In genomic region chr15:44726568-44727461, GRCh38 we compare ENCODE assay signal across 1 cellular context.
TF ChIP-seq lines count a peak whose summit lies in the region.

No MANE protein-coding gene starts in this region.

TF ChIP-seq in HEK293, 187 proteins besides CTCF, POLR2A, EP300 and RAD21 (continued from another document):
- TF ChIP-seq, protein P1, sequence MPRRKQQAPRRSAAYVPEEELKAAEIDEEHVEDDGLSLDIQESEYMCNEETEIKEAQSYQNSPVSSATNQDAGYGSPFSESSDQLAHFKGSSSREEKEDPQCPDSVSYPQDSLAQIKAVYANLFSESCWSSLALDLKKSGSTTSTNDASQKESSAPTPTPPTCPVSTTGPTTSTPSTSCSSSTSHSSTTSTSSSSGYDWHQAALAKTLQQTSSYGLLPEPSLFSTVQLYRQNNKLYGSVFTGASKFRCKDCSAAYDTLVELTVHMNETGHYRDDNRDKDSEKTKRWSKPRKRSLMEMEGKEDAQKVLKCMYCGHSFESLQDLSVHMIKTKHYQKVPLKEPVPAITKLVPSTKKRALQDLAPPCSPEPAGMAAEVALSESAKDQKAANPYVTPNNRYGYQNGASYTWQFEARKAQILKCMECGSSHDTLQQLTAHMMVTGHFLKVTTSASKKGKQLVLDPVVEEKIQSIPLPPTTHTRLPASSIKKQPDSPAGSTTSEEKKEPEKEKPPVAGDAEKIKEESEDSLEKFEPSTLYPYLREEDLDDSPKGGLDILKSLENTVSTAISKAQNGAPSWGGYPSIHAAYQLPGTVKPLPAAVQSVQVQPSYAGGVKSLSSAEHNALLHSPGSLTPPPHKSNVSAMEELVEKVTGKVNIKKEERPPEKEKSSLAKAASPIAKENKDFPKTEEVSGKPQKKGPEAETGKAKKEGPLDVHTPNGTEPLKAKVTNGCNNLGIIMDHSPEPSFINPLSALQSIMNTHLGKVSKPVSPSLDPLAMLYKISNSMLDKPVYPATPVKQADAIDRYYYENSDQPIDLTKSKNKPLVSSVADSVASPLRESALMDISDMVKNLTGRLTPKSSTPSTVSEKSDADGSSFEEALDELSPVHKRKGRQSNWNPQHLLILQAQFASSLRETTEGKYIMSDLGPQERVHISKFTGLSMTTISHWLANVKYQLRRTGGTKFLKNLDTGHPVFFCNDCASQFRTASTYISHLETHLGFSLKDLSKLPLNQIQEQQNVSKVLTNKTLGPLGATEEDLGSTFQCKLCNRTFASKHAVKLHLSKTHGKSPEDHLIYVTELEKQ (tag by site-specific recombination; IDR thresholded peaks at IDR 0.05; ENCODE audit: borderline replicate concordance) = no peak
- TF ChIP-seq HOXD13 (CRISPR knock-in tag; IDR thresholded peaks at IDR 0.05; ENCODE audit: borderline replicate concordance) (no peak), KLF9 (tag by site-specific recombination; IDR thresholded peaks at IDR 0.05; ENCODE audit: low read depth) (no peak), ZNF777 (tag by site-specific recombination; IDR thresholded peaks at IDR 0.05; ENCODE audit: borderline replicate concordance) (no peak), TRIM28 (IDR thresholded peaks at IDR 0.05; ENCODE audit: borderline replicate concordance, low read length) (0 out of 2 replicates have a peak, but pooled peaks have one; percentile 44), ZNF530 (tag by site-specific recombination; IDR thresholded peaks at IDR 0.05; ENCODE audit: low read depth) (no peak), ZNF623 (tag by site-specific recombination; IDR thresholded peaks at IDR 0.05) (no peak), SCRT2 (tag by site-specific recombination; IDR thresholded peaks at IDR 0.05) (no peak), ZXDB (tag by site-specific recombination; IDR thresholded peaks at IDR 0.05) (no peak), OSR2 (tag by site-specific recombination; IDR thresholded peaks at IDR 0.05) (no peak), ZNF76 (tag by site-specific recombination; IDR thresholded peaks at IDR 0.05; ENCODE audit: borderline replicate concordance, low read depth) (0 out of 2 replicates have a peak, but pooled peaks have one; percentile 48), SCRT1 (tag by site-specific recombination; IDR thresholded peaks at IDR 0.05; ENCODE audit: borderline replicate concordance) (no peak), ZNF610 (tag by site-specific recombination; IDR thresholded peaks at IDR 0.05; ENCODE audit: borderline replicate concordance) (no peak), ZNF426 (tag by site-specific recombination; IDR thresholded peaks at IDR 0.05) (no peak), ZBTB8A (tag by site-specific recombination; IDR thresholded peaks at IDR 0.05) (peak; percentile 25; the same call in 1 of the 2 replicates), ZFP3 (tag by site-specific recombination; IDR thresholded peaks at IDR 0.05; ENCODE audit: low read depth) (no peak), SETDB1 (IDR thresholded peaks at IDR 0.05; ENCODE audit: insufficient read length, low read length) (no peak), ZNF174 (tag by site-specific recombination; IDR thresholded peaks at IDR 0.05) (no peak), ZNF677 (tag by site-specific recombination; IDR thresholded peaks at IDR 0.05) (no peak), ZNF274 (IDR thresholded peaks at IDR 0.05; ENCODE audit: low read length) (no peak), ZNF274 (tag by site-specific recombination; IDR thresholded peaks at IDR 0.05; ENCODE audit: borderline replicate concordance) (no peak), ZNF768 (tag by site-specific recombination; IDR thresholded peaks at IDR 0.05) (no peak), ZNF423 (tag by site-specific recombination; IDR thresholded peaks at IDR 0.05) (no peak), ZBTB48 (tag by site-specific recombination; IDR thresholded peaks at IDR 0.05) (no peak), ZNF585B (tag by site-specific recombination; IDR thresholded peaks at IDR 0.05) (no peak), ZNF202 (tag by site-specific recombination; IDR thresholded peaks at IDR 0.05; ENCODE audit: borderline replicate concordance) (no peak), KLF7 (tag by site-specific recombination; IDR thresholded peaks at IDR 0.05; ENCODE audit: borderline replicate concordance) (no peak), ZNF621 (tag by site-specific recombination; IDR thresholded peaks at IDR 0.05) (no peak), ZNF394 (tag by site-specific recombination; IDR thresholded peaks at IDR 0.05; ENCODE audit: borderline replicate concordance) (peak; percentile 11; the same call in 1 of the 2 replicates), ZNF121 (tag by site-specific recombination; IDR thresholded peaks at IDR 0.05) (no peak), ZNF350 (tag by site-specific recombination; IDR thresholded peaks at IDR 0.05) (no peak), ZNF169 (tag by site-specific recombination; IDR thresholded peaks at IDR 0.05) (no peak), WT1 (tag by site-specific recombination; IDR thresholded peaks at IDR 0.05) (no peak)
- TF ChIP-seq, protein P2, sequence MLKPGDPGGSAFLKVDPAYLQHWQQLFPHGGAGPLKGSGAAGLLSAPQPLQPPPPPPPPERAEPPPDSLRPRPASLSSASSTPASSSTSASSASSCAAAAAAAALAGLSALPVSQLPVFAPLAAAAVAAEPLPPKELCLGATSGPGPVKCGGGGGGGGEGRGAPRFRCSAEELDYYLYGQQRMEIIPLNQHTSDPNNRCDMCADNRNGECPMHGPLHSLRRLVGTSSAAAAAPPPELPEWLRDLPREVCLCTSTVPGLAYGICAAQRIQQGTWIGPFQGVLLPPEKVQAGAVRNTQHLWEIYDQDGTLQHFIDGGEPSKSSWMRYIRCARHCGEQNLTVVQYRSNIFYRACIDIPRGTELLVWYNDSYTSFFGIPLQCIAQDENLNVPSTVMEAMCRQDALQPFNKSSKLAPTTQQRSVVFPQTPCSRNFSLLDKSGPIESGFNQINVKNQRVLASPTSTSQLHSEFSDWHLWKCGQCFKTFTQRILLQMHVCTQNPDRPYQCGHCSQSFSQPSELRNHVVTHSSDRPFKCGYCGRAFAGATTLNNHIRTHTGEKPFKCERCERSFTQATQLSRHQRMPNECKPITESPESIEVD (tag by site-specific recombination; IDR thresholded peaks at IDR 0.05) = no peak
- TF ChIP-seq, protein P3, sequence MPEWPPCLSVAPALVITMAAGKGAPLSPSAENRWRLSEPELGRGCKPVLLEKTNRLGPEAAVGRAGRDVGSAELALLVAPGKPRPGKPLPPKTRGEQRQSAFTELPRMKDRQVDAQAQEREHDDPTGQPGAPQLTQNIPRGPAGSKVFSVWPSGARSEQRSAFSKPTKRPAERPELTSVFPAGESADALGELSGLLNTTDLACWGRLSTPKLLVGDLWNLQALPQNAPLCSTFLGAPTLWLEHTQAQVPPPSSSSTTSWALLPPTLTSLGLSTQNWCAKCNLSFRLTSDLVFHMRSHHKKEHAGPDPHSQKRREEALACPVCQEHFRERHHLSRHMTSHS (tag by site-specific recombination; IDR thresholded peaks at IDR 0.05) = no peak
- TF ChIP-seq, protein P4, sequence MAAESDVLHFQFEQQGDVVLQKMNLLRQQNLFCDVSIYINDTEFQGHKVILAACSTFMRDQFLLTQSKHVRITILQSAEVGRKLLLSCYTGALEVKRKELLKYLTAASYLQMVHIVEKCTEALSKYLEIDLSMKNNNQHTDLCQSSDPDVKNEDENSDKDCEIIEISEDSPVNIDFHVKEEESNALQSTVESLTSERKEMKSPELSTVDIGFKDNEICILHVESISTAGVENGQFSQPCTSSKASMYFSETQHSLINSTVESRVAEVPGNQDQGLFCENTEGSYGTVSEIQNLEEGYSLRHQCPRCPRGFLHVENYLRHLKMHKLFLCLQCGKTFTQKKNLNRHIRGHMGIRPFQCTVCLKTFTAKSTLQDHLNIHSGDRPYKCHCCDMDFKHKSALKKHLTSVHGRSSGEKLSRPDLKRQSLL (tag by site-specific recombination; IDR thresholded peaks at IDR 0.05) = no peak
